In the genomic region with DNA sequence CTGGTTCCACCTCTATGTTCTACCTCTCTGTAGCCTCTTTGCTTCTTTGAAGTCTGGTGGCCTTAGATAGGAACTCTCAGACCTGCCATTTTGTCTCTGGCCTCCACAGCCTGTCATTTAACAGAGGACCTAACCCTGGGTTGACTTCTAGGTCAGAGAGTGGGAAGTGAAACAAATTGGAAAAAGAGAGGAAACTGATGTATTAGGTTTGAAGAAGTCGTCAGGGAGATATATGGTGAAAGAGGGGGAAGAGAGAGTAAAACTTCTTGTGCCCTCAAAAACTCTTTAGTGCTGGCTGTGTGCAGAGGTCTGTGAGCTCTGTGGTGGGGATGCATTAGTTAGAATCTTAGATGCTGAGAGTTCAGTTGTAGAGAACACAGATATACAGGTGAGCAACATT, we compare ENCODE assay signal across 10 cellular contexts. TPM values are rescaled to one million over a fixed set of nuclear protein-coding genes. Genes with fewer than 3 reads are reported as not detected.
DNase-seq lines count a peak whose midpoint lies in the region; TF ChIP-seq lines count a peak whose summit lies in the region.
"Had no signal": no experiment of that assay in that cellular context is flagged by ENCODE, and none has a peak within 500 bp of the region (broad histone marks: within the 10 kb centered on the region; RNA-seq: fewer than 3 reads in every experiment).

No MANE protein-coding gene starts in this region.

- H3K36me3 ChIP-seq in DOHH2 (ENCODE audit: control insufficient read depth, low read length), result no peaks in the 10 kb centered on the region
- H3K36me3 ChIP-seq in parathyroid adenoma (ENCODE audit: control insufficient read depth, insufficient read depth, low read length), result no peaks in the 10 kb centered on the region

- H3K9me3 ChIP-seq in DOHH2 (ENCODE audit: control insufficient read depth, insufficient read depth, low read length) (peaks cover 10% of the 10 kb centered on the region; the same call in 1 of the 2 replicates), parathyroid adenoma (ENCODE audit: control insufficient read depth, low read length) (no peaks in the 10 kb centered on the region)

- H3K79me2 ChIP-seq in DOHH2 (ENCODE audit: control insufficient read depth, low read length) (no peaks in the 10 kb centered on the region), parathyroid adenoma (no peaks in the 10 kb centered on the region)

- H3K27ac ChIP-seq in DOHH2 (ENCODE audit: low read depth, low read length), result no peak overlapping the region
- H3K27ac ChIP-seq in cingulate gyrus (ENCODE audit: low read depth, low read length), result peak overlapping the region; percentile 4
- H3K27ac ChIP-seq in parathyroid adenoma, result peak overlapping the region; percentile 77

- H3F3A ChIP-seq in DOHH2 (ENCODE audit: control insufficient read depth, insufficient read depth), result peaks cover 10% of the 10 kb centered on the region

- TF ChIP-seq CTCF in DOHH2 (IDR thresholded peaks at IDR 0.05; ENCODE audit: low read depth, low read length, poor library complexity, severe bottlenecking), result no peak
- TF ChIP-seq CTCF in parathyroid adenoma (IDR thresholded peaks at IDR 0.05), result no peak

- peak overlapping the region; percentile 58 for H3K4me2 ChIP-seq in DOHH2 (ENCODE audit: low read length)
- H3K4me2 ChIP-seq in parathyroid adenoma (ENCODE audit: low read length), result no peak overlapping the region

- no peaks in the 10 kb centered on the region for H3K9me2 ChIP-seq in DOHH2 (replicated peaks; ENCODE audit: control insufficient read depth, low read length)

- DNase-seq in NOMO-1 treated with DMSO at 0.1 percent for 48 hours (lab: John Stamatoyannopoulos, UW; ENCODE audit: unreplicated experiment) (peak; percentile 98), mucosa of gallbladder (ENCODE audit: low spot score) (no peak), HUDEP-2 (lab: John Stamatoyannopoulos, UW; ENCODE audit: unreplicated experiment in 76 of 76) (no peak)
- DNase-seq in NK-92 treated with Interleukin-12 subunit alpha and Interleukin-12 subunit beta, amount 100 ng/mL, for 24 hours (lab: John Stamatoyannopoulos, UW), result no peak
- no peak for DNase-seq in effector CD4-positive, alpha-beta T cell
- DNase-seq: NCI-H1105 treated with DMSO at 0.1 percent for 48 hours, T-helper 9 cell had no signal

- H3K4me3 ChIP-seq in DOHH2 (ENCODE audit: low read length), result peak overlapping the region; percentile 70
- H3K4me3 ChIP-seq in parathyroid adenoma (ENCODE audit: low read depth, low read length), result no peak overlapping the region

- H2AFZ ChIP-seq in parathyroid adenoma, result peak overlapping the region; percentile 75

- H3K27me3 ChIP-seq in DOHH2 (ENCODE audit: control insufficient read depth, low read length), result no peaks in the 10 kb centered on the region
- H3K27me3 ChIP-seq in parathyroid adenoma (ENCODE audit: control insufficient read depth, insufficient read depth, low read length), result no peaks in the 10 kb centered on the region

- H3K9ac ChIP-seq in parathyroid adenoma, result no peak overlapping the region

- no peaks in the 10 kb centered on the region for H4K20me1 ChIP-seq in DOHH2 (ENCODE audit: control insufficient read depth, insufficient read depth, low read depth, low read length)

- H3K4me1 ChIP-seq in DOHH2 (ENCODE audit: control insufficient read depth, low read length) (peaks cover 42% of the 10 kb centered on the region), parathyroid adenoma (no peaks in the 10 kb centered on the region)

RNA-seq across cellular contexts. Expression of gene CD1D, which starts 30.2 kb away (rescaled TPM):
- 7.2 TPM for total RNA-seq in mucosa of gallbladder
